ENCODE assay signal across 8 cellular contexts in the genomic region with DNA sequence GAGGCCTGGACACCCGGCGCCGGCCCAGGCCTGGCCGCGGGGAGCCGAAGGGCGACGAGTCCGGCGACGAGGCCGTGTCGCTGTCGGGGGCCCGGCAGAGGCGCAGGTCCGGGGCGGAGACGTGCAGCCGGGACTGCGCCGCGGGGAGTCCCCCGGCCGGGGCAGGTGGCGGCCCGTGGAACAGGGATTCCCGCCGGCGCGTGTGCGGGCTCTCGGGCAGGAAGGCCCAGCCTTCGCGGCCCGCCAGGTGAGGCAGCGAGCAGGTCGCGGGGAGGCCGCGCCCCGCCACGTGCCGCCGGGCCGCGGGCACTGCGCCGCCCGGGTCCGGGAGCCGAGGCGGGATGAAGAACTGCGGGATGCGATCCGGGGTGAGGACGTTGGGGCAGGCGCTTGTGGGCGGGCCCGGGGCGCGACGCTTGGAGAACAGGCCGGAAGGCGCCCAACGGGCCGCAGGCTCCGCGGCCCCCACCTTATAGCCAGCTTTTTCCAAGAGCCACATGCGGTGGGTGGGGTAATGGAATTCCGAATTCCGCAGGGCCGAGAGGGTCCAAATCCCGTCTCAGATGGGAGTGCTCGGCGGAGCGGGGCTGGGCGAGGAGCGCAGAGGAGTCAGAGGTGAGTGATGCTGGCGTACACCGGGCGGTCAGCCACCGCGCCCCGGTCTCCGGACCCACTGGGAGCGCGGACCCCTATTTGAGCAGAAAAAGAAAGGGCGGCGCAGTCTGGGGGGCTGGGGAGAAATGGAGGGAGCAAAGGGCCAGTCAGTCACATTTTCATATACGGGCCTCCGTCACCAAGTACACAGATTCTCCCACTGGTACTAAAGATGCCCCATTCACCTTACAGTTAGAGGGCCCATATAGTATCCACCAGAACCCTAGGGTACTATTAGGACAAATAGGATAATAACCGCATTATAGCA. TPM values are rescaled to one million over a fixed set of nuclear protein-coding genes. Genes with fewer than 3 reads are reported as not detected.
DNase-seq lines count a peak whose midpoint lies in the region; ATAC-seq and TF ChIP-seq lines count a peak whose summit lies in the region.

No MANE protein-coding gene starts in this region.

- no peaks in the 10 kb centered on the region for H3K36me3 ChIP-seq in kidney epithelial cell (ENCODE audit: control insufficient read depth, insufficient read depth, low read length)

- H3K9me3 Mint-ChIP-seq in activated naive CD8-positive, alpha-beta T cell treated with anti-CD3 and anti-CD28 coated beads for 36 hours = no peaks in the 10 kb centered on the region

- no peak for ATAC-seq in HG03095 (IDR thresholded peaks at IDR 0.05; ENCODE audit: unreplicated experiment)
- no peak for ATAC-seq in HG03097 (IDR thresholded peaks at IDR 0.05; ENCODE audit: low FRiP score, unreplicated experiment)
- ATAC-seq in HG02610 (IDR thresholded peaks at IDR 0.05; ENCODE audit: unreplicated experiment) = no peak

- peak overlapping the region; percentile 82 for H3K4me3 Mint-ChIP-seq in activated naive CD8-positive, alpha-beta T cell treated with anti-CD3 and anti-CD28 coated beads for 36 hours

- peak overlapping the region; percentile 99 for H3K27ac ChIP-seq in substantia nigra (ENCODE audit: low read depth, low read length, poor library complexity, severe bottlenecking)

- peak overlapping the region; percentile 21 for H3K4me3 ChIP-seq in kidney epithelial cell (ENCODE audit: low read depth, low read length)

- peaks cover 15% of the 10 kb centered on the region for H3K36me3 Mint-ChIP-seq in activated naive CD8-positive, alpha-beta T cell treated with anti-CD3 and anti-CD28 coated beads for 36 hours

- DNase-seq in activated CD4-positive, CD25-positive, alpha-beta regulatory T cell treated with anti-CD3 and anti-CD28 coated beads, Interleukin-2, amount 50 U/mL, for 72 hours = peak; percentile 50
- no peak for DNase-seq in activated CD4-positive, CD25-positive, alpha-beta regulatory T cell (lab: John Stamatoyannopoulos, UW)
- peak; percentile 35 for DNase-seq in activated naive CD8-positive, alpha-beta T cell treated with anti-CD3 and anti-CD28 coated beads for 36 hours
- DNase-seq in kidney epithelial cell (ENCODE audit: low read depth) (no peak), substantia nigra (lab: John Stamatoyannopoulos, UW) (peak in 2 of 49 donors; percentile 37 to 41)

- H3K27me3 Mint-ChIP-seq in activated naive CD8-positive, alpha-beta T cell treated with anti-CD3 and anti-CD28 coated beads for 36 hours = no peaks in the 10 kb centered on the region

- no peak for TF ChIP-seq CTCF in kidney epithelial cell (IDR thresholded peaks at IDR 0.05; ENCODE audit: insufficient read depth, low read length, poor library complexity, severe bottlenecking)

- peaks cover 39% of the 10 kb centered on the region for H3K4me1 Mint-ChIP-seq in activated naive CD8-positive, alpha-beta T cell treated with anti-CD3 and anti-CD28 coated beads for 36 hours

- peak overlapping the region; percentile 85 for H3K27ac Mint-ChIP-seq in activated naive CD8-positive, alpha-beta T cell treated with anti-CD3 and anti-CD28 coated beads for 36 hours

- H3K27me3 ChIP-seq in kidney epithelial cell (ENCODE audit: control insufficient read depth, insufficient read depth, low read length) = peaks cover 17% of the 10 kb centered on the region

RNA-seq across cellular contexts. Expression of a gene that starts 0.9 kb away (rescaled TPM):
- under 1 TPM; 0.68 to 0.76 TPM for total RNA-seq in activated naive CD8-positive, alpha-beta T cell treated with anti-CD3 and anti-CD28 coated beads for 36 hours
- 0.55 and 1.3 TPM in 2 replicates for total RNA-seq in kidney epithelial cell

RNA-seq across cellular contexts. Expression of a gene that starts 7.2 kb away (rescaled TPM):
- under 1 TPM; 0.06 to 0.12 TPM for total RNA-seq in activated naive CD8-positive, alpha-beta T cell treated with anti-CD3 and anti-CD28 coated beads for 36 hours
- 0.17 TPM in 1 of 2 replicates, not detected in the other for total RNA-seq in kidney epithelial cell

RNA-seq across cellular contexts. Expression of a gene that starts 14.8 kb away (rescaled TPM):
- not detected for total RNA-seq in activated naive CD8-positive, alpha-beta T cell treated with anti-CD3 and anti-CD28 coated beads for 36 hours
- not detected in 2 replicates for total RNA-seq in kidney epithelial cell

RNA-seq across cellular contexts. Expression of a gene that starts 33.5 kb away (rescaled TPM):
- total RNA-seq in activated naive CD8-positive, alpha-beta T cell treated with anti-CD3 and anti-CD28 coated beads for 36 hours = not detected
- not detected in 2 replicates for total RNA-seq in kidney epithelial cell

RNA-seq across cellular contexts. Expression of a gene that starts 48.5 kb away (rescaled TPM):
- 1 to 10 TPM; 9.0 to 9.1 TPM for total RNA-seq in activated naive CD8-positive, alpha-beta T cell treated with anti-CD3 and anti-CD28 coated beads for 36 hours
- total RNA-seq in kidney epithelial cell = 12.0 and 14.7 TPM in 2 replicates

Comparison
In these comparisons a context has a peak if more than half of its experiments do, and no peak if none do; other contexts are left out.
1. DNase-seq: peak in activated CD4-positive, CD25-positive, alpha-beta regulatory T cell treated with anti-CD3 and anti-CD28 coated beads, Interleukin-2, amount 50 U/mL, for 72 hours (single experiment) and activated naive CD8-positive, alpha-beta T cell treated with anti-CD3 and anti-CD28 coated beads for 36 hours (single experiment); none in activated CD4-positive, CD25-positive, alpha-beta regulatory T cell (0 of 4) and kidney epithelial cell (single experiment).